Comparison of ENCODE assay signal across 14 cellular contexts in genomic region chr7:74057216-74057925, GRCh38. TPM values are rescaled to one million over a fixed set of nuclear protein-coding genes. Genes with fewer than 3 reads are reported as not detected.
DNase-seq lines count a peak whose midpoint lies in the region; ATAC-seq and TF ChIP-seq lines count a peak whose summit lies in the region.
"Had no signal": no experiment of that assay in that cellular context is flagged by ENCODE, and none has a peak within 500 bp of the region (broad histone marks: within the 10 kb centered on the region; RNA-seq: fewer than 3 reads in every experiment).

No MANE protein-coding gene starts in this region.

- intact Hi-C loops in tibial artery (cut with DNase I; ENCODE audit: low total_unique reads) (no loop called here), esophagus squamous epithelium (cut with DNase I) (no loop called here)

- TF ChIP-seq CTCF in tibial artery (IDR thresholded peaks at IDR 0.05) (no peak), esophagus squamous epithelium (IDR thresholded peaks at IDR 0.05) (no peak)

- H3K27ac ChIP-seq in tibial artery (peak overlapping the region; percentile 53 to 84), esophagus squamous epithelium (peak overlapping the region in 1 of 4 donors; percentile 2)

- H3K36me3 ChIP-seq in H7 (replicated peaks; ENCODE audit: control insufficient read depth, insufficient read depth, low read length) (no peaks in the 10 kb centered on the region), tibial artery (peaks cover 83 to 94% (median 89%) of the 10 kb centered on the region in 3 donors), esophagus squamous epithelium (peaks cover 0 to 75% (median 5%) of the 10 kb centered on the region in 3 donors)

- no peak for ATAC-seq in central memory CD8-positive, alpha-beta T cell (replicated peaks; ENCODE audit: extremely low read depth, poor library complexity, severe bottlenecking)
- ATAC-seq in left lobe of liver: no peak

- no peaks in the 10 kb centered on the region for H3K9me3 ChIP-seq in tibial artery
- H3K9me3 ChIP-seq in esophagus squamous epithelium: no peaks in the 10 kb centered on the region

- H3K27me3 ChIP-seq in H7 (ENCODE audit: control insufficient read depth, insufficient read depth, low read length): no peaks in the 10 kb centered on the region
- no peaks in the 10 kb centered on the region for H3K27me3 ChIP-seq in tibial artery
- no peaks in the 10 kb centered on the region for H3K27me3 ChIP-seq in esophagus squamous epithelium

- H3K4me1 ChIP-seq in tibial artery (peaks cover 0 to 45% (median 31%) of the 10 kb centered on the region in 4 donors), esophagus squamous epithelium (peaks cover 4 to 50% (median 21%) of the 10 kb centered on the region in 3 donors)

- H3K4me1 Mint-ChIP-seq in central memory CD8-positive, alpha-beta T cell: peaks cover 6% of the 10 kb centered on the region

- DNase-seq in H7 (peak; percentile 42), iPS-NIHi7 (ENCODE audit: extremely low spot score) (peak; percentile 7), tibial artery (peak in 1 of 2 donors; percentile 64), esophagus squamous epithelium (lab: John Stamatoyannopoulos, UW) (no peak), mesenteric fat pad (ENCODE audit: low spot score) (no peak), left lobe of liver (ENCODE audit: low spot score) (no peak)
- DNase-seq in central memory CD8-positive, alpha-beta T cell (ENCODE audit: low spot score in 2 of 2): no peak
- DNase-seq: COR-L47, EL, KG1, NCI-H1092, NCI-H146, NCI-H2081, NCI-H510A treated with DMSO at 0.1 percent for 48 hours had no signal

- H3K27ac Mint-ChIP-seq in central memory CD8-positive, alpha-beta T cell (ENCODE audit: low read depth): peak overlapping the region; percentile 10

- H3K4me3 ChIP-seq in H7 (ENCODE audit: insufficient read depth, low read depth, low read length) (no peak overlapping the region), tibial artery (no peak overlapping the region), esophagus squamous epithelium (no peak overlapping the region)

- no peak overlapping the region for H3K4me3 Mint-ChIP-seq in central memory CD8-positive, alpha-beta T cell

- no peaks in the 10 kb centered on the region for H3K9me3 Mint-ChIP-seq in central memory CD8-positive, alpha-beta T cell

- H3K36me3 Mint-ChIP-seq in central memory CD8-positive, alpha-beta T cell (ENCODE audit: insufficient read depth): peaks cover 6% of the 10 kb centered on the region

- 34 to 61% methylated on average over 6 to 8 of the region's 11 CpGs for WGBS in esophagus squamous epithelium, 2 donors

- H3K27me3 Mint-ChIP-seq in central memory CD8-positive, alpha-beta T cell: peaks cover 16% of the 10 kb centered on the region

- TF ChIP-seq POLR2A in esophagus squamous epithelium (IDR thresholded peaks at IDR 0.05): no peak

RNA-seq across cellular contexts. Expression of gene LIMK1, which starts 26.2 kb away (rescaled TPM):
- total RNA-seq in H7 (2014; rRNA removed; shearing (Covaris generic)): 99.4 and 108 TPM in 2 replicates
- total RNA-seq in esophagus squamous epithelium (10 to 100 TPM in 3 of 4 donors, 1 to 10 TPM in 1; 8.0 to 13.2 (median 12.2) TPM), mesenteric fat pad (23.1 TPM), left lobe of liver (3.7 TPM)

RNA-seq across cellular contexts. Expression of gene ELN, which starts 29.4 kb away (rescaled TPM):
- 2.7 and 5.3 TPM in 2 replicates for total RNA-seq in H7 (2014; rRNA removed; shearing (Covaris generic))
- total RNA-seq in esophagus squamous epithelium: 100 to 1,000 TPM in 1 of 4 donors, 10 to 100 TPM in 2, 1 to 10 TPM in 1; 8.9 to 182 (median 20.3) TPM
- 95.5 TPM for total RNA-seq in mesenteric fat pad
- 8.1 TPM for total RNA-seq in left lobe of liver

Comparison
In these comparisons a context has a peak if more than half of its experiments do, and no peak if none do; other contexts are left out.
1. DNase-seq: peak in H7 (single experiment) and iPS-NIHi7 (single experiment); none in central memory CD8-positive, alpha-beta T cell (0 of 2), esophagus squamous epithelium (single experiment), mesenteric fat pad (single experiment) and left lobe of liver (single experiment).